Comparison of ENCODE assay signal across 9 cellular contexts in genomic region chr13:24251525-24251924, GRCh38. TPM values are rescaled to one million over a fixed set of nuclear protein-coding genes. Genes with fewer than 3 reads are reported as not detected.
DNase-seq lines count a peak whose midpoint lies in the region; ATAC-seq lines count a peak whose summit lies in the region.
"Had no signal": no experiment of that assay in that cellular context is flagged by ENCODE, and none has a peak within 500 bp of the region (broad histone marks: within the 10 kb centered on the region; RNA-seq: fewer than 3 reads in every experiment).

No MANE protein-coding gene starts in this region.

- ATAC-seq in activated CD8-positive, alpha-beta T cell treated with anti-CD3 and anti-CD28 coated beads, Interleukin-2, amount 10 ng/mL, durations not matched to agents 7 days and 5 days = peak; percentile 85
- peak; percentile 85 for ATAC-seq in central memory CD8-positive, alpha-beta T cell (replicated peaks; ENCODE audit: extremely low read depth, poor library complexity, severe bottlenecking)
- no peak for ATAC-seq in GM21515 (IDR thresholded peaks at IDR 0.05; ENCODE audit: unreplicated experiment)

- DNase-seq in CD4-positive, alpha-beta memory T cell = peak; percentile 88 to 97 (median 94)
- peak; percentile 93 for DNase-seq in activated CD8-positive, alpha-beta T cell treated with anti-CD3 and anti-CD28 coated beads, Interleukin-2, amount 10 ng/mL, durations not matched to agents 7 days and 5 days
- peak; percentile 69 to 85 for DNase-seq in central memory CD8-positive, alpha-beta T cell (ENCODE audit: low spot score in 2 of 2)
- peak; percentile 62 to 63 for DNase-seq in stimulated activated CD4-positive, alpha-beta T cell treated with anti-CD3 and anti-CD28 coated beads, Interleukin-2, amount 100 ng/mL, for 48 hours
- no peak for DNase-seq in dedifferentiated amniotic fluid mesenchymal stem cell (ENCODE audit: extremely low spot score)
- no peak for DNase-seq in NCI-H1930 (lab: John Stamatoyannopoulos, UW)
- DNase-seq in NAMALWA (ENCODE audit: low spot score) = no peak
- DNase-seq: NCI-H446 had no signal

- peaks cover 11% of the 10 kb centered on the region for H3K36me3 ChIP-seq in CD4-positive, alpha-beta memory T cell (ENCODE audit: insufficient read depth, low read length)

- peak overlapping the region; percentile 95 to 100 (median 97) for H3K27ac Mint-ChIP-seq in CD4-positive, alpha-beta memory T cell
- H3K27ac Mint-ChIP-seq in activated CD8-positive, alpha-beta T cell treated with anti-CD3 and anti-CD28 coated beads, Interleukin-2, amount 10 ng/mL, durations not matched to agents 7 days and 5 days = peak overlapping the region; percentile 94
- H3K27ac Mint-ChIP-seq in central memory CD8-positive, alpha-beta T cell (ENCODE audit: low read depth) = peak overlapping the region; percentile 95

- H3K4me3 Mint-ChIP-seq in CD4-positive, alpha-beta memory T cell = peak overlapping the region; percentile 92 to 99 (median 97)
- H3K4me3 Mint-ChIP-seq in activated CD8-positive, alpha-beta T cell treated with anti-CD3 and anti-CD28 coated beads, Interleukin-2, amount 10 ng/mL, durations not matched to agents 7 days and 5 days = peak overlapping the region; percentile 87
- peak overlapping the region; percentile 92 for H3K4me3 Mint-ChIP-seq in central memory CD8-positive, alpha-beta T cell

- H3K4me3 ChIP-seq in CD4-positive, alpha-beta memory T cell (ENCODE audit: low read length in 2 of 2) = peak overlapping the region; percentile 94 to 98

- POLR2A ChIA-PET in CD4-positive, alpha-beta memory T cell (lab: Charles Lee; ENCODE audit: partially characterized antibody) = interaction anchor here (0.6 to 26.9 kb wide), 14 partner anchors 10 to 876 kb away, joined by 3 to 1361 read pairs (median 4); no protein-coding TSS in a partner anchor
- POLR2A ChIA-PET in activated CD8-positive, alpha-beta T cell treated with anti-CD3 and anti-CD28 coated beads, Interleukin-2, amount 10 ng/mL, durations not matched to agents 7 days and 5 days (lab: Charles Lee) = interaction anchor here (0.7 to 7.9 kb wide), 11 partner anchors 8 to 262 kb away, joined by 3 to 312 read pairs (median 4); no protein-coding TSS in a partner anchor

- H3K9me3 ChIP-seq in CD4-positive, alpha-beta memory T cell (ENCODE audit: control insufficient read depth in 1 of 2, low read length in 2 of 2) = no peaks in the 10 kb centered on the region

- intact Hi-C loops in CD4-positive, alpha-beta memory T cell (cut with micrococcal nuclease) = loop anchor here (1.0 to 10.0 kb wide), 6 partner anchors 22 to 1051 kb away; partner anchors contain the start of genes NUP58 and PARP4

- peaks cover 45 to 80% (median 62%) of the 10 kb centered on the region in 4 donors for H3K4me1 Mint-ChIP-seq in CD4-positive, alpha-beta memory T cell
- peaks cover 66% of the 10 kb centered on the region for H3K4me1 Mint-ChIP-seq in activated CD8-positive, alpha-beta T cell treated with anti-CD3 and anti-CD28 coated beads, Interleukin-2, amount 10 ng/mL, durations not matched to agents 7 days and 5 days (ENCODE audit: low read depth)
- peaks cover 67% of the 10 kb centered on the region for H3K4me1 Mint-ChIP-seq in central memory CD8-positive, alpha-beta T cell

- H3K4me1 ChIP-seq in CD4-positive, alpha-beta memory T cell (ENCODE audit: insufficient read depth, low read length) = peaks cover 64% of the 10 kb centered on the region

- no peaks in the 10 kb centered on the region for H3K27me3 ChIP-seq in CD4-positive, alpha-beta memory T cell (ENCODE audit: insufficient read depth, low read length)

- peaks cover 0 to 2% (median 0%) of the 10 kb centered on the region in 8 donors for H3K9me3 Mint-ChIP-seq in CD4-positive, alpha-beta memory T cell
- H3K9me3 Mint-ChIP-seq in activated CD8-positive, alpha-beta T cell treated with anti-CD3 and anti-CD28 coated beads, Interleukin-2, amount 10 ng/mL, durations not matched to agents 7 days and 5 days (ENCODE audit: insufficient read depth) = no peaks in the 10 kb centered on the region
- H3K9me3 Mint-ChIP-seq in central memory CD8-positive, alpha-beta T cell = no peaks in the 10 kb centered on the region

- CTCF ChIA-PET in CD4-positive, alpha-beta memory T cell (lab: Charles Lee; ENCODE audit: partially characterized antibody) = interaction anchor here (1.0 to 16.6 kb wide), 6 partner anchors 9 to 55 kb away, joined by 3 to 310 read pairs (median 8); no protein-coding TSS in a partner anchor
- CTCF ChIA-PET in activated CD8-positive, alpha-beta T cell treated with anti-CD3 and anti-CD28 coated beads, Interleukin-2, amount 10 ng/mL, durations not matched to agents 7 days and 5 days (lab: Charles Lee) = interaction anchor here (0.9 to 4.9 kb wide), 10 partner anchors 10 to 291 kb away, joined by 3 to 26 read pairs (median 6); no protein-coding TSS in a partner anchor

- peaks cover 25 to 36% of the 10 kb centered on the region in 2 donors for H3K36me3 Mint-ChIP-seq in CD4-positive, alpha-beta memory T cell
- H3K36me3 Mint-ChIP-seq in activated CD8-positive, alpha-beta T cell treated with anti-CD3 and anti-CD28 coated beads, Interleukin-2, amount 10 ng/mL, durations not matched to agents 7 days and 5 days (ENCODE audit: low read depth) = peaks cover 50% of the 10 kb centered on the region
- peaks cover 38% of the 10 kb centered on the region for H3K36me3 Mint-ChIP-seq in central memory CD8-positive, alpha-beta T cell (ENCODE audit: insufficient read depth)

- peak overlapping the region; percentile 87 for H3K27ac ChIP-seq in CD4-positive, alpha-beta memory T cell (ENCODE audit: low read depth, low read length)

- H3K27me3 Mint-ChIP-seq in CD4-positive, alpha-beta memory T cell = no peaks in the 10 kb centered on the region
- H3K27me3 Mint-ChIP-seq in activated CD8-positive, alpha-beta T cell treated with anti-CD3 and anti-CD28 coated beads, Interleukin-2, amount 10 ng/mL, durations not matched to agents 7 days and 5 days (ENCODE audit: low read depth) = no peaks in the 10 kb centered on the region
- H3K27me3 Mint-ChIP-seq in central memory CD8-positive, alpha-beta T cell = no peaks in the 10 kb centered on the region

RNA-seq across cellular contexts. Expression of gene C1QTNF9, which starts 57.9 kb away (rescaled TPM):
- total RNA-seq in CD4-positive, alpha-beta memory T cell = not detected
- polyA plus RNA-seq in CD4-positive, alpha-beta memory T cell = not detected
- total RNA-seq in activated CD8-positive, alpha-beta T cell treated with anti-CD3 and anti-CD28 coated beads, Interleukin-2, amount 10 ng/mL, durations not matched to agents 7 days and 5 days = not detected

Comparison
In these comparisons a context has a peak if more than half of its experiments do, and no peak if none do; other contexts are left out.
1. DNase-seq: peak in CD4-positive, alpha-beta memory T cell (5 of 5), activated CD8-positive, alpha-beta T cell treated with anti-CD3 and anti-CD28 coated beads, Interleukin-2, amount 10 ng/mL, durations not matched to agents 7 days and 5 days (single experiment), central memory CD8-positive, alpha-beta T cell (2 of 2) and stimulated activated CD4-positive, alpha-beta T cell treated with anti-CD3 and anti-CD28 coated beads, Interleukin-2, amount 100 ng/mL, for 48 hours (2 of 2); none in dedifferentiated amniotic fluid mesenchymal stem cell (single experiment), NCI-H1930 (0 of 2) and NAMALWA (single experiment).
2. Peak in every context shown above with its lines, with median percentiles within 50 percentile points of each other: H3K27ac Mint-ChIP-seq and H3K4me3 Mint-ChIP-seq.